20 cellular contexts compared by ENCODE assay signal in genomic region chr4:33948921-33949320, GRCh38.
"Had no signal": no experiment of that assay in that cellular context is flagged by ENCODE, and none has a peak within 500 bp of the region (broad histone marks: within the 10 kb centered on the region; RNA-seq: fewer than 3 reads in every experiment).

No MANE protein-coding gene starts in this region.

- DNase-seq: IMR-90, Karpas-422, KG1, MM.1S, NCI-H1092 treated with DMSO at 0.1 percent for 48 hours, NCI-H1436, NCI-H187, NCI-H2029, NCI-H2081 treated with DMSO at 0.1 percent for 48 hours, NCI-H2171, NCI-H226, NCI-H446, NCI-H510A, NCI-H524 treated with DMSO at 0.1 percent for 48 hours, NCI-H69, NCI-H774, Right ventricle myocardium superior, RPMI8226, SIG-M5, SW 1271 had no signal
